Comparison of ENCODE assay signal across 34 cellular contexts in genomic region chr20:10408427-10408826, GRCh38.
"Had no signal": no experiment of that assay in that cellular context is flagged by ENCODE, and none has a peak within 500 bp of the region (broad histone marks: within the 10 kb centered on the region; RNA-seq: fewer than 3 reads in every experiment).

No MANE protein-coding gene starts in this region.

- H3K4me3 ChIP-seq: MG63 had no signal

- H3K9me3 ChIP-seq: MG63 had no signal

- DNase-seq: Karpas-422, Kasumi-1, MG63, MM.1S, MV-4-11, NCI-H1048, NCI-H1092, NCI-H1092 treated with DMSO at 0.1 percent for 48 hours, NCI-H1105, NCI-H1105 treated with DMSO at 0.1 percent for 48 hours, NCI-H1417, NCI-H1417 treated with DMSO at 0.1 percent for 48 hours, NCI-H1436, NCI-H1436 treated with DMSO at 0.1 percent for 48 hours, NCI-H146, NCI-H1694, NCI-H1694 treated with DMSO at 0.1 percent for 48 hours, NCI-H187, NCI-H187 treated with DMSO at 0.1 percent for 48 hours, NCI-H1930, NCI-H2029, NCI-H2029 treated with DMSO at 0.1 percent for 48 hours, NCI-H2081, NCI-H2081 treated with DMSO at 0.1 percent for 48 hours, NCI-H2107, NCI-H2171, NCI-H2171 treated with DMSO at 0.1 percent for 48 hours, NCI-H2227 treated with DMSO at 0.1 percent for 48 hours, NCI-H226, NCI-H345, NCI-H446, NCI-H446 treated with DMSO at 0.1 percent for 48 hours, NCI-H510A, NCI-H510A treated with DMSO at 0.1 percent for 48 hours had no signal

- H3K27me3 ChIP-seq: MG63 had no signal
